ENCODE assay signal across 8 cellular contexts in genomic region chr9:94084314-94084713, GRCh38. TPM values are rescaled to one million over a fixed set of nuclear protein-coding genes. Genes with fewer than 3 reads are reported as not detected.
DNase-seq lines count a peak whose midpoint lies in the region; ATAC-seq and TF ChIP-seq lines count a peak whose summit lies in the region.

Gene PTPDC1, plus strand, starts transcription at chr9:94084464. Its CDS starts 67 bp downstream, at chr9:94084531.

- no peaks in the 10 kb centered on the region for H3K9me3 ChIP-seq in gastroesophageal sphincter

- TF ChIP-seq POLR2A in gastroesophageal sphincter (IDR thresholded peaks at IDR 0.05), result no peak

- H3K27ac ChIP-seq in gastroesophageal sphincter, result peak within 1 kb of the TSS in 1 of 4 donors; percentile 2

- ATAC-seq in gastroesophageal sphincter (no peak), GM19351 (IDR thresholded peaks at IDR 0.05; ENCODE audit: unreplicated experiment) (no peak), GM21515 (IDR thresholded peaks at IDR 0.05; ENCODE audit: unreplicated experiment) (no peak)

- WGBS in gastroesophageal sphincter (ENCODE audit: low coverage in 1 of 2), 2 donors, result 59% methylated on average over 6 of the region's 14 CpGs; no CpG with 5 or more reads in 1 of the 2 donors

- no peak for TF ChIP-seq EP300 in gastroesophageal sphincter (IDR thresholded peaks at IDR 0.05)

- H3K36me3 ChIP-seq in gastroesophageal sphincter, result peaks cover 0 to 23% of the 10 kb centered on the region in 2 donors

- H3K27me3 ChIP-seq in gastroesophageal sphincter, result no peaks in the 10 kb centered on the region

- intact Hi-C loops in posterior cingulate gyrus (cut with DNase I), result loop anchor here (5.0 kb wide), 1 partner anchor 83 kb away; no protein-coding TSS in a partner anchor

- no peak for TF ChIP-seq CTCF in gastroesophageal sphincter (IDR thresholded peaks at IDR 0.05)

- H3K4me3 ChIP-seq in gastroesophageal sphincter, result peak within 1 kb of the TSS in 1 of 2 donors; percentile 13

- DNase-seq in H4 (ENCODE audit: low spot score), result peak; percentile 33
- DNase-seq in RPMI7951 (ENCODE audit: low read depth), result peak; percentile 39
- peak; percentile 40 to 96 (median 70) for DNase-seq in posterior cingulate gyrus
- DNase-seq in NOMO-1 treated with dmso at 0.1 percent for 144 hours (lab: John Stamatoyannopoulos, UW; ENCODE audit: unreplicated experiment), result no peak
- no peak for DNase-seq in activated T-cell treated with anti-CD3 and anti-CD28 coated beads, Interleukin-2, amount 50 U/mL, for 1 hour

- H3K4me1 ChIP-seq in gastroesophageal sphincter, result peaks cover 0 to 40% (median 7%) of the 10 kb centered on the region in 3 donors

RNA-seq across cellular contexts. Expression of gene PTPDC1, which starts in this region (rescaled TPM):
- 2.8 and 3.3 TPM in 2 replicates for total RNA-seq in H4 (2014; rRNA removed; shearing (Covaris generic))
- total RNA-seq in RPMI7951 (2014; rRNA removed; shearing (Covaris generic)), result 9.5 and 11.3 TPM in 2 replicates
- 10 to 100 TPM; 10.6 to 33.6 (median 21.6) TPM for total RNA-seq in gastroesophageal sphincter

Comparison
In these comparisons a context has a peak if more than half of its experiments do, and no peak if none do; other contexts are left out.
1. DNase-seq: peak in H4 (single experiment), RPMI7951 (single experiment) and posterior cingulate gyrus (10 of 10); none in NOMO-1 treated with dmso at 0.1 percent for 144 hours (single experiment) and activated T-cell treated with anti-CD3 and anti-CD28 coated beads, Interleukin-2, amount 50 U/mL, for 1 hour (single experiment).